Comparison of ENCODE assay signal across 17 cellular contexts in the genomic region with DNA sequence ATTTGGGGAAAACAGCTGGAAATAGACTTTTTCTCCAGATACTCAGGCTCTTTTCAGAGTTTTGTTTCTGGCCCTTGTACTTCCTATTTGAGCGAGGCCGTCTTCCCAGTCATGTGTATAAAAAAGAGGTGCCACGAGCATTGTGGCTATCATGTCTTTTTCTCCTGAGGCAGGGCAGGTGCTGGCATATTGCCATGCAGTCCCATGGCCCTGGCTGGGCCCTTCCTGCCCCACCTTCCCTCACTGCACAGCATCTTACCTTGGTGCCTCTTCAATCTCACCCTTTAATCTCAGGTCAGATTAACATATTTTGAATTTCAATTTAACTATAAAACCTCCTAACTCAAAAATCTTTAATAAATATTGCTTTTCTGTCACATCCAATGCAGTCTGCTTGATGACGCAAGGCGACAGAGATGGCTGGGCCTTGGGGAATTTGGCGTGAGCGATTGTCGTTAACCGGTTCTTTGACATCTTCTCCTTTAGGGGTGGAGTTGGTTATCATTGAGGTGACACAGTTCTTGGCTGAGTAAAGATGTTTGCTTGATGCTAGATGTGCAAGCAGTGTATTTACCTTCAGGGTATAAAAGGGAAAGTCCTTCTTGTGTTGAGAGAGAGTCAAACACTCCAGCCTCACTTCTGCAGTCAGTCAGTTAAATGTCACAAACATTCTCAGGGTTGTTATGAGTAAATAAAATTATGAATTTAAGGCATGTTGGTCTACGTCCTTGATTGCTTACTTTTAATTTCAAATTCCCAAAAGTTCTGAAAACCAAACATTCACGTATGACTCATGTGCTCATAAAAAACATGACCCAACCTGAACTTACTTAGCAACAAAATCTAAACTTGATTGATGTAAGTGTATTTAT.
DNase-seq lines count a peak whose midpoint lies in the region; ATAC-seq and TF ChIP-seq lines count a peak whose summit lies in the region.
"Had no signal": no experiment of that assay in that cellular context is flagged by ENCODE, and none has a peak within 500 bp of the region (broad histone marks: within the 10 kb centered on the region; RNA-seq: fewer than 3 reads in every experiment).

No MANE protein-coding gene starts in this region.

- H3K27me3 ChIP-seq in upper lobe of right lung: no peaks in the 10 kb centered on the region
- H3K27me3 ChIP-seq: esophagus muscularis mucosa, pancreas, SJSA1 had no signal

- ATAC-seq in activated CD4-positive, alpha-beta T cell treated with anti-CD3 and anti-CD28 coated beads for 36 hours: peak; percentile 16
- peak; percentile 71 for ATAC-seq in upper lobe of right lung
- ATAC-seq: K562 had no signal

- POLR2A ChIA-PET in activated CD4-positive, alpha-beta T cell treated with anti-CD3 and anti-CD28 coated beads for 36 hours (lab: Charles Lee): no interaction called here

- peaks cover 19% of the 10 kb centered on the region for H3K4me1 Mint-ChIP-seq in activated CD4-positive, alpha-beta T cell treated with anti-CD3 and anti-CD28 coated beads for 36 hours

- H3K4me1 ChIP-seq in upper lobe of right lung: peaks cover 17% of the 10 kb centered on the region

- no peaks in the 10 kb centered on the region for H3K9me3 Mint-ChIP-seq in activated CD4-positive, alpha-beta T cell treated with anti-CD3 and anti-CD28 coated beads for 36 hours (ENCODE audit: low read depth)

- H3K4me3 Mint-ChIP-seq in activated CD4-positive, alpha-beta T cell treated with anti-CD3 and anti-CD28 coated beads for 36 hours: no peak overlapping the region
- H3K4me3 Mint-ChIP-seq: central memory CD8-positive, alpha-beta T cell had no signal

- no peak overlapping the region for H3K27ac Mint-ChIP-seq in activated CD4-positive, alpha-beta T cell treated with anti-CD3 and anti-CD28 coated beads for 36 hours

- DNase-seq in activated CD4-positive, alpha-beta T cell treated with anti-CD3 and anti-CD28 coated beads for 36 hours: no peak
- DNase-seq in activated CD4-positive, alpha-beta T cell treated with anti-CD3 and anti-CD28 coated beads, Interleukin-2, amount 50 U/mL, for 48 hours: no peak
- DNase-seq in amniotic epithelial cell (ENCODE audit: low read depth) (peak; percentile 80), iris pigment epithelial cell (ENCODE audit: low read depth) (peak; percentile 73), upper lobe of right lung (no peak), NCI-H146 treated with DMSO at 0.1 percent for 48 hours (lab: John Stamatoyannopoulos, UW; ENCODE audit: unreplicated experiment) (no peak), iPS-NIHi7 (ENCODE audit: extremely low spot score) (no peak), NCI-H2081 (lab: John Stamatoyannopoulos, UW) (no peak)
- DNase-seq: activated CD8-positive, alpha-beta memory T cell treated with anti-CD3 and anti-CD28 coated beads for 24 hours; activated naive CD4-positive, alpha-beta T cell; NCI-H146; pancreas; stimulated activated CD4-positive, alpha-beta T cell treated with anti-CD3 and anti-CD28 coated beads, Interleukin-15, amount 100 ng/mL, for 24 hours had no signal

- H3K27me3 Mint-ChIP-seq in activated CD4-positive, alpha-beta T cell treated with anti-CD3 and anti-CD28 coated beads for 36 hours: no peaks in the 10 kb centered on the region
- H3K27me3 Mint-ChIP-seq: central memory CD8-positive, alpha-beta T cell had no signal

- TF ChIP-seq CTCF in upper lobe of right lung (IDR thresholded peaks at IDR 0.05): no peak

- CTCF ChIA-PET in activated CD4-positive, alpha-beta T cell treated with anti-CD3 and anti-CD28 coated beads for 36 hours (lab: Charles Lee): interaction anchor here (0.6 kb wide), 1 partner anchor 691 kb away, joined by 3 read pairs; no protein-coding TSS in a partner anchor

- no peaks in the 10 kb centered on the region for H3K36me3 ChIP-seq in upper lobe of right lung
- H3K36me3 ChIP-seq: esophagus muscularis mucosa, pancreas, SJSA1 had no signal

- no peak overlapping the region for H3K4me3 ChIP-seq in upper lobe of right lung
- H3K4me3 ChIP-seq: esophagus muscularis mucosa, K562, pancreas, SJSA1 had no signal

- no peak overlapping the region for H3K27ac ChIP-seq in upper lobe of right lung
- H3K27ac ChIP-seq: pancreas, SJSA1 had no signal

- H3K9me3 ChIP-seq in upper lobe of right lung: no peaks in the 10 kb centered on the region
- H3K9me3 ChIP-seq: esophagus muscularis mucosa, pancreas, SJSA1 had no signal

- intact Hi-C loops in activated CD4-positive, alpha-beta T cell treated with anti-CD3 and anti-CD28 coated beads for 36 hours (cut with DNase I, micrococcal nuclease): loop anchor here (5.0 kb wide), 2 partner anchors 702 to 868 kb away; a partner anchor contains a TSS
- intact Hi-C loops in upper lobe of right lung (cut with DNase I): no loop called here

- H3K36me3 Mint-ChIP-seq in activated CD4-positive, alpha-beta T cell treated with anti-CD3 and anti-CD28 coated beads for 36 hours (ENCODE audit: low read depth): no peaks in the 10 kb centered on the region

Comparison
In these comparisons a context has a peak if more than half of its experiments do, and no peak if none do; other contexts are left out.
1. DNase-seq: peak in amniotic epithelial cell (single experiment) and iris pigment epithelial cell (single experiment); none in activated CD4-positive, alpha-beta T cell treated with anti-CD3 and anti-CD28 coated beads for 36 hours (single experiment), activated CD4-positive, alpha-beta T cell treated with anti-CD3 and anti-CD28 coated beads, Interleukin-2, amount 50 U/mL, for 48 hours (0 of 2), upper lobe of right lung (single experiment), NCI-H146 treated with DMSO at 0.1 percent for 48 hours (single experiment), iPS-NIHi7 (single experiment) and NCI-H2081 (0 of 2).